In the genomic region with DNA sequence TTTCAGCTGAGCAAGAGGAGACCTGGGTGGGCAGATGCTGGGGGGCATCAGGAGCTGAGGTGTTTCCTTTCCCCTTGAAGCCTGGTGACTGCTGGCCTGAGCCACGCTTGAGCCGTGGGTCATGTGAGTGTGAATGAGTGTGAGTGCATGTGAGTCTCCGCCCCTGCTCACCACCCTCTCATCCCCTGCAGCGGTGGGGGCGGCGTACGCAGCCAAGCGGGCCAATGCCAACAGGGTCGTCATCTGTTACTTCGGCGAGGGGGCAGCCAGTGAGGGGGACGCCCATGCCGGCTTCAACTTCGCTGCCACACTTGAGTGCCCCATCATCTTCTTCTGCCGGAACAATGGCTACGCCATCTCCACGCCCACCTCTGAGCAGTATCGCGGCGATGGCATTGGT, we compare ENCODE assay signal across 23 cellular contexts. TPM values are rescaled to one million over a fixed set of nuclear protein-coding genes. Genes with fewer than 3 reads are reported as not detected.
"Had no signal": no experiment of that assay in that cellular context is flagged by ENCODE, and none has a peak within 500 bp of the region (broad histone marks: within the 10 kb centered on the region; RNA-seq: fewer than 3 reads in every experiment).

No MANE protein-coding gene starts in this region.

- H2AFZ ChIP-seq: parathyroid adenoma had no signal

- H3K27ac ChIP-seq: body of pancreas, parathyroid adenoma, sigmoid colon, thyroid gland, VCaP had no signal

- H3K4me3 Mint-ChIP-seq: activated naive CD8-positive, alpha-beta T cell treated with anti-CD3 and anti-CD28 coated beads, Interleukin-2, amount 10 ng/mL, durations not matched to agents 7 days and 5 days; activated T-helper 1 cell treated with anti-CD3 and anti-CD28 coated beads, Interleukin-12 subunit alpha, Interleukin-12 subunit beta, Interleukin-2, Interleukin-4 antibody, amounts not matched to agents 30 ng/mL and 10 ng/mL and 1 ng/mL, durations not matched to agents 14 hours and 24 hours and 36 hours; memory B cell had no signal

- H3K4me3 ChIP-seq: body of pancreas, gastroesophageal sphincter, mucosa of descending colon, sigmoid colon, spleen, thyroid gland had no signal

- H3K27me3 Mint-ChIP-seq: activated naive CD8-positive, alpha-beta T cell treated with anti-CD3 and anti-CD28 coated beads, Interleukin-2, amount 10 ng/mL, durations not matched to agents 7 days and 5 days; memory B cell; naive thymus-derived CD4-positive, alpha-beta T cell had no signal

- ATAC-seq: body of pancreas; gastroesophageal sphincter; naive thymus-derived CD4-positive, alpha-beta T cell had no signal

- H3K9me3 Mint-ChIP-seq: activated naive CD8-positive, alpha-beta T cell treated with anti-CD3 and anti-CD28 coated beads, Interleukin-2, amount 10 ng/mL, durations not matched to agents 7 days and 5 days; activated T-helper 1 cell treated with anti-CD3 and anti-CD28 coated beads, Interleukin-12 subunit alpha, Interleukin-12 subunit beta, Interleukin-2, Interleukin-4 antibody, amounts not matched to agents 30 ng/mL and 10 ng/mL and 1 ng/mL, durations not matched to agents 14 hours and 24 hours and 36 hours; immature natural killer cell; memory B cell had no signal

- DNase-seq: activated CD4-positive, alpha-beta T cell treated with anti-CD3 and anti-CD28 coated beads for 1 hour; activated naive CD4-positive, alpha-beta T cell; activated naive CD8-positive, alpha-beta T cell treated with anti-CD3 and anti-CD28 coated beads, Interleukin-2, amount 10 ng/mL, durations not matched to agents 7 days and 5 days; amygdala; body of pancreas; caudate nucleus; effector CD4-positive, alpha-beta T cell; immature natural killer cell; naive thymus-derived CD4-positive, alpha-beta T cell; sigmoid colon; spleen; stimulated activated CD4-positive, alpha-beta T cell treated with anti-CD3 and anti-CD28 coated beads, Interleukin-4, amount 100 ng/mL, for 4 hours; stimulated activated naive CD4-positive, alpha-beta T cell treated with Interleukin-2 at 50 U/mL for 16 hours; thyroid gland had no signal

- H3K4me1 ChIP-seq: body of pancreas had no signal

- H3K27me3 ChIP-seq: body of pancreas, gastroesophageal sphincter, sigmoid colon, spleen, thyroid gland had no signal

- H3K9me3 ChIP-seq: body of pancreas, gastroesophageal sphincter, mucosa of descending colon, sigmoid colon, spleen, thyroid gland had no signal

- H3K27ac Mint-ChIP-seq: activated T-helper 1 cell treated with anti-CD3 and anti-CD28 coated beads, Interleukin-12 subunit alpha, Interleukin-12 subunit beta, Interleukin-2, Interleukin-4 antibody, amounts not matched to agents 30 ng/mL and 10 ng/mL and 1 ng/mL, durations not matched to agents 14 hours and 24 hours and 36 hours; memory B cell had no signal

- H3K79me2 ChIP-seq: parathyroid adenoma had no signal

RNA-seq across cellular contexts. Expression of a gene that starts 21.0 kb away (rescaled TPM):
- total RNA-seq: activated naive CD8-positive, alpha-beta T cell treated with anti-CD3 and anti-CD28 coated beads, Interleukin-2, amount 10 ng/mL, durations not matched to agents 7 days and 5 days; activated T-helper 1 cell treated with anti-CD3 and anti-CD28 coated beads, Interleukin-12 subunit alpha, Interleukin-12 subunit beta, Interleukin-2, Interleukin-4 antibody, amounts not matched to agents 30 ng/mL and 10 ng/mL and 1 ng/mL, durations not matched to agents 14 hours and 24 hours and 36 hours; body of pancreas; gastroesophageal sphincter; liver; mucosa of descending colon; naive thymus-derived CD4-positive, alpha-beta T cell; sigmoid colon; subcutaneous adipose tissue; T-helper 1 cell treated with Interleukin-12 subunit alpha and Interleukin-12 subunit beta and Interleukin-4 antibody, amounts not matched to agents 30 ng/mL and 1 ng/mL, for 36 hours; thyroid gland had no signal
